Comparison of ENCODE assay signal across 2 cellular contexts in genomic region chr3:94616833-94617232, GRCh38.
TF ChIP-seq lines count a peak whose summit lies in the region.

No MANE protein-coding gene starts in this region.

TF ChIP-seq in SK-N-SH treated with all-trans-retinoic acid at 6 μM for 48 hours, 23 proteins besides CTCF, POLR2A, EP300 and RAD21:
- TF ChIP-seq, protein P1, sequence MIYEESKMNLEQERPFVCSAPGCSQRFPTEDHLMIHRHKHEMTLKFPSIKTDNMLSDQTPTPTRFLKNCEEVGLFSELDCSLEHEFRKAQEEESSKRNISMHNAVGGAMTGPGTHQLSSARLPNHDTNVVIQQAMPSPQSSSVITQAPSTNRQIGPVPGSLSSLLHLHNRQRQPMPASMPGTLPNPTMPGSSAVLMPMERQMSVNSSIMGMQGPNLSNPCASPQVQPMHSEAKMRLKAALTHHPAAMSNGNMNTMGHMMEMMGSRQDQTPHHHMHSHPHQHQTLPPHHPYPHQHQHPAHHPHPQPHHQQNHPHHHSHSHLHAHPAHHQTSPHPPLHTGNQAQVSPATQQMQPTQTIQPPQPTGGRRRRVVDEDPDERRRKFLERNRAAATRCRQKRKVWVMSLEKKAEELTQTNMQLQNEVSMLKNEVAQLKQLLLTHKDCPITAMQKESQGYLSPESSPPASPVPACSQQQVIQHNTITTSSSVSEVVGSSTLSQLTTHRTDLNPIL (CRISPR knock-in tag; IDR thresholded peaks at IDR 0.05; ENCODE audit: low read depth), result peak; percentile 42; the same call in 1 of the 2 replicates
- TF ChIP-seq, protein P2, sequence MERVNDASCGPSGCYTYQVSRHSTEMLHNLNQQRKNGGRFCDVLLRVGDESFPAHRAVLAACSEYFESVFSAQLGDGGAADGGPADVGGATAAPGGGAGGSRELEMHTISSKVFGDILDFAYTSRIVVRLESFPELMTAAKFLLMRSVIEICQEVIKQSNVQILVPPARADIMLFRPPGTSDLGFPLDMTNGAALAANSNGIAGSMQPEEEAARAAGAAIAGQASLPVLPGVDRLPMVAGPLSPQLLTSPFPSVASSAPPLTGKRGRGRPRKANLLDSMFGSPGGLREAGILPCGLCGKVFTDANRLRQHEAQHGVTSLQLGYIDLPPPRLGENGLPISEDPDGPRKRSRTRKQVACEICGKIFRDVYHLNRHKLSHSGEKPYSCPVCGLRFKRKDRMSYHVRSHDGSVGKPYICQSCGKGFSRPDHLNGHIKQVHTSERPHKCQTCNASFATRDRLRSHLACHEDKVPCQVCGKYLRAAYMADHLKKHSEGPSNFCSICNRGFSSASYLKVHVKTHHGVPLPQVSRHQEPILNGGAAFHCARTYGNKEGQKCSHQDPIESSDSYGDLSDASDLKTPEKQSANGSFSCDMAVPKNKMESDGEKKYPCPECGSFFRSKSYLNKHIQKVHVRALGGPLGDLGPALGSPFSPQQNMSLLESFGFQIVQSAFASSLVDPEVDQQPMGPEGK (CRISPR knock-in tag; IDR thresholded peaks at IDR 0.05; ENCODE audit: borderline replicate concordance), result no peak
- TF ChIP-seq TOX (CRISPR knock-in tag; IDR thresholded peaks at IDR 0.05; ENCODE audit: borderline replicate concordance), result no peak
- TF ChIP-seq OSR1 (CRISPR knock-in tag; IDR thresholded peaks at IDR 0.05), result no peak
- TF ChIP-seq TSHZ2 (CRISPR knock-in tag; IDR thresholded peaks at IDR 0.05), result no peak
- TF ChIP-seq RARB (CRISPR knock-in tag; IDR thresholded peaks at IDR 0.05), result no peak
- TF ChIP-seq ZNF70 (CRISPR knock-in tag; IDR thresholded peaks at IDR 0.05), result no peak
- TF ChIP-seq ZFP30 (CRISPR knock-in tag; IDR thresholded peaks at IDR 0.05), result no peak
- TF ChIP-seq ESRRG (CRISPR knock-in tag; IDR thresholded peaks at IDR 0.05), result no peak
- TF ChIP-seq ISL1 (CRISPR knock-in tag; IDR thresholded peaks at IDR 0.05), result peak; percentile 55
- TF ChIP-seq, protein P3, sequence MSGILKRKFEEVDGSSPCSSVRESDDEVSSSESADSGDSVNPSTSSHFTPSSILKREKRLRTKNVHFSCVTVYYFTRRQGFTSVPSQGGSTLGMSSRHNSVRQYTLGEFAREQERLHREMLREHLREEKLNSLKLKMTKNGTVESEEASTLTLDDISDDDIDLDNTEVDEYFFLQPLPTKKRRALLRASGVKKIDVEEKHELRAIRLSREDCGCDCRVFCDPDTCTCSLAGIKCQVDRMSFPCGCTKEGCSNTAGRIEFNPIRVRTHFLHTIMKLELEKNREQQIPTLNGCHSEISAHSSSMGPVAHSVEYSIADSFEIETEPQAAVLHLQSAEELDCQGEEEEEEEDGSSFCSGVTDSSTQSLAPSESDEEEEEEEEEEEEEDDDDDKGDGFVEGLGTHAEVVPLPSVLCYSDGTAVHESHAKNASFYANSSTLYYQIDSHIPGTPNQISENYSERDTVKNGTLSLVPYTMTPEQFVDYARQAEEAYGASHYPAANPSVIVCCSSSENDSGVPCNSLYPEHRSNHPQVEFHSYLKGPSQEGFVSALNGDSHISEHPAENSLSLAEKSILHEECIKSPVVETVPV (CRISPR knock-in tag; IDR thresholded peaks at IDR 0.05), result no peak
- TF ChIP-seq BACH2 (CRISPR knock-in tag; IDR thresholded peaks at IDR 0.05; ENCODE audit: borderline replicate concordance), result no peak
- no peak for TF ChIP-seq ZNF565 (CRISPR knock-in tag; conservative IDR thresholded peaks at IDR 0.05; ENCODE audit: low read depth)

TF ChIP-seq in SK-N-SH, 30 proteins besides CTCF, POLR2A, EP300 and RAD21 (continued from another document):
- no peak for TF ChIP-seq SIN3A (IDR thresholded peaks at IDR 0.05; ENCODE audit: borderline replicate concordance, low read depth, low read length)
- no peak for TF ChIP-seq MEF2A (IDR thresholded peaks at IDR 0.05; ENCODE audit: borderline replicate concordance, low read depth)
- TF ChIP-seq, protein P4, sequence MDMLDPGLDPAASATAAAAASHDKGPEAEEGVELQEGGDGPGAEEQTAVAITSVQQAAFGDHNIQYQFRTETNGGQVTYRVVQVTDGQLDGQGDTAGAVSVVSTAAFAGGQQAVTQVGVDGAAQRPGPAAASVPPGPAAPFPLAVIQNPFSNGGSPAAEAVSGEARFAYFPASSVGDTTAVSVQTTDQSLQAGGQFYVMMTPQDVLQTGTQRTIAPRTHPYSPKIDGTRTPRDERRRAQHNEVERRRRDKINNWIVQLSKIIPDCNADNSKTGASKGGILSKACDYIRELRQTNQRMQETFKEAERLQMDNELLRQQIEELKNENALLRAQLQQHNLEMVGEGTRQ (IDR thresholded peaks at IDR 0.05; ENCODE audit: borderline replicate concordance, low read depth, low read length), result no peak
- TF ChIP-seq NFIC (IDR thresholded peaks at IDR 0.05; ENCODE audit: borderline replicate concordance), result no peak
- TF ChIP-seq FOXJ3 (CRISPR knock-in tag; IDR thresholded peaks at IDR 0.05), result no peak
- TF ChIP-seq RCOR1 (IDR thresholded peaks at IDR 0.05; ENCODE audit: low read length), result no peak
- TF ChIP-seq NRF1 (IDR thresholded peaks at IDR 0.05; ENCODE audit: low read depth, low read length), result no peak
- TF ChIP-seq GATA2 (CRISPR knock-in tag; IDR thresholded peaks at IDR 0.05), result no peak
- TF ChIP-seq POLR2AphosphoS5 (IDR thresholded peaks at IDR 0.05; ENCODE audit: low read depth, low read length), result no peak
- TF ChIP-seq TAF1 (IDR thresholded peaks at IDR 0.05; ENCODE audit: borderline replicate concordance, low read depth, low read length), result no peak
- TF ChIP-seq FOXM1 (IDR thresholded peaks at IDR 0.05; ENCODE audit: low read depth), result no peak
TF ChIP-seq in SK-N-SH: peak in this region for 0.
